ENCODE assay signal across 2 cellular contexts in the genomic region with DNA sequence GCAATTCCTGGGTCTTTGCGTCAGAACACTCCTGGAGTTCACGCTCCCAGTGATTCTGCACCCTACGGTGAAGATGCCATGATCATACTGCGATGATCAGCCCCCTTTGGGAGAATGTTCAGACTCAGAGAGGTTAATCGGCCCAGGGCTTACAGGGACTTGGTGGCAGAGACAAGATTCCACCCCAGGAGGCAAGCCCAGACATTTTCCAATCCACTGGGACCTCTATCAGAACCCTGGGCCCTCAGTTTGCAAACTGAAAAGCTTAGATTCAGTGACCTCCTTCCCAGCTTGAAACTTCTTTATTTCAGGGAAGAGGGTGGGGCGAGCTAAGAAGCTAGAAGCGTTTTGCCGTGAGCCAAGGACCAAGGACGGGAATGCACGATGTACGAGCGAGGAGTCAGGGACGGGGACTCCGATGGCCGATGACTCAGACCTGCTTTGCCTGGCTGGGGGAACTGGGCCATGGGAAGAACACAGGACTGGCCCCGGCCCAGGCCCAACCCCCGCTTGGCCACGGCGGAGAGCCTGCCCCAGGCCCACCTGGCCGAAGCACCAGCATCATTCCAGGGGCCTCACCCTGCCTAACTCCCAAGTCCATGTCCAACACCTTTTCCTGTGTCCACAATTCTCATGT.
TF ChIP-seq lines count a peak whose summit lies in the region.

No MANE protein-coding gene starts in this region.

TF ChIP-seq in HCT116, 20 proteins besides CTCF, POLR2A, EP300 and RAD21:
- TF ChIP-seq ZNF274 (IDR thresholded peaks at IDR 0.05; ENCODE audit: low read depth, low read length) (no peak), POLR2AphosphoS5 (IDR thresholded peaks at IDR 0.05; ENCODE audit: low read depth, low read length) (0 out of 2 replicates have a peak, but pooled peaks have one; percentile 41)
TF ChIP-seq in HCT116: peak in this region for 1.

TF ChIP-seq in K562, 482 proteins besides CTCF, POLR2A, EP300 and RAD21:
- peak; percentile 62; the same call in 1 of the 2 replicates for TF ChIP-seq JUND (IDR thresholded peaks at IDR 0.05; ENCODE audit: borderline replicate concordance, low read depth, low read length)
- TF ChIP-seq JUND (tag; IDR thresholded peaks at IDR 0.05; ENCODE audit: borderline replicate concordance, low read depth, low read length), result no peak
- TF ChIP-seq CREB5 (CRISPR knock-in tag; IDR thresholded peaks at IDR 0.05), result no peak
- TF ChIP-seq PRMT5 (CRISPR knock-in tag; IDR thresholded peaks at IDR 0.05), result no peak
- TF ChIP-seq, protein P1, sequence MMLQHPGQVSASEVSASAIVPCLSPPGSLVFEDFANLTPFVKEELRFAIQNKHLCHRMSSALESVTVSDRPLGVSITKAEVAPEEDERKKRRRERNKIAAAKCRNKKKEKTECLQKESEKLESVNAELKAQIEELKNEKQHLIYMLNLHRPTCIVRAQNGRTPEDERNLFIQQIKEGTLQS (IDR thresholded peaks at IDR 0.05), result 0 out of 2 replicates have a peak, but pooled peaks have one; percentile 43
- TF ChIP-seq, protein P1 (CRISPR knock-in tag; conservative IDR thresholded peaks at IDR 0.05), result no peak
- 0 out of 2 replicates have a peak, but pooled peaks have one; percentile 49 for TF ChIP-seq ARID4B (CRISPR knock-in tag; IDR thresholded peaks at IDR 0.05)
